ENCODE assay signal across 1 cellular context in the genomic region with DNA sequence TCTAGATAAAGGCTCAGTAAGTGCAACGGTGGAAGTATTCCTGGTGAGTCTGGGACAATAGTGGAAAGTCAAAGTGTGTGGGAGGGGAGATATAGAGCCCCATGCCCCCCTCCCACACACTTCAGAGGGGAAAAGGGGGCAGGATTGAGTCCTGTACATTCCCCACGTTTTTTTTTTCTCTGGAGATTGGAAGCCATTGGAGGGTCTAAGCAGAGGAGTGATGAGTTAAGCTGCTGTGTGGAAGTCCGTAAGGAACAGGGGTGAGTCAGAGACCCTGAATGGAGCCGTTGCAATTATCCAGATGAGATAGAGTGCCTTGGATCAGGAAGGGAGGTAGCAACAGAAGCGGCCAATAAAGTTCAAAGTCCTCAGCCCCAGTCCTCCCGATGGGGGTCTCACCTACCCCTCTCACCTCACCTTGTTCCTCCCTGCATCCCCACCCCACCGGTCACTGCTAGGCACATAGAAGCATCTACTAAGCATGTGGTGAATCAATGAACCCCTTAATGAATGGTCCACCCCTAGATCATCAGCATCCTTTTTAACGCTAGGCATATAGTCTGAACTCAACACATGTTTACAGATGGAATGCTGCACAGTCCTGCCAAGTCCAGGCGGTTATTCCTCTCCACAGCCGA.
TF ChIP-seq lines count a peak whose summit lies in the region.

No MANE protein-coding gene starts in this region.

TF ChIP-seq in HepG2, 621 proteins besides CTCF, POLR2A, EP300 and RAD21 (continued from another document):
- TF ChIP-seq, protein P1, sequence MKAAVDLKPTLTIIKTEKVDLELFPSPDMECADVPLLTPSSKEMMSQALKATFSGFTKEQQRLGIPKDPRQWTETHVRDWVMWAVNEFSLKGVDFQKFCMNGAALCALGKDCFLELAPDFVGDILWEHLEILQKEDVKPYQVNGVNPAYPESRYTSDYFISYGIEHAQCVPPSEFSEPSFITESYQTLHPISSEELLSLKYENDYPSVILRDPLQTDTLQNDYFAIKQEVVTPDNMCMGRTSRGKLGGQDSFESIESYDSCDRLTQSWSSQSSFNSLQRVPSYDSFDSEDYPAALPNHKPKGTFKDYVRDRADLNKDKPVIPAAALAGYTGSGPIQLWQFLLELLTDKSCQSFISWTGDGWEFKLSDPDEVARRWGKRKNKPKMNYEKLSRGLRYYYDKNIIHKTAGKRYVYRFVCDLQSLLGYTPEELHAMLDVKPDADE (CRISPR knock-in tag; IDR thresholded peaks at IDR 0.05) = no peak
- 0 out of 2 replicates have a peak, but pooled peaks have one; percentile 4 for TF ChIP-seq IKZF5 (CRISPR knock-in tag; IDR thresholded peaks at IDR 0.05)
- 0 out of 2 replicates have a peak, but pooled peaks have one; percentile 8 for TF ChIP-seq ZBTB26 (CRISPR knock-in tag; IDR thresholded peaks at IDR 0.05; ENCODE audit: borderline replicate concordance)
- 0 out of 2 replicates have a peak, but pooled peaks have one; percentile 6 for TF ChIP-seq CAMTA2 (CRISPR knock-in tag; IDR thresholded peaks at IDR 0.05; ENCODE audit: borderline replicate concordance)
- TF ChIP-seq ZSCAN25 (CRISPR knock-in tag; IDR thresholded peaks at IDR 0.05) = peak; percentile 83; the same call in 1 of the 2 replicates
- TF ChIP-seq ZNF224 (CRISPR knock-in tag; IDR thresholded peaks at IDR 0.05) = peak; percentile 67
- TF ChIP-seq KAT2B (IDR thresholded peaks at IDR 0.05; ENCODE audit: borderline replicate concordance, low read depth, low read length) = no peak
- 0 out of 2 replicates have a peak, but pooled peaks have one; percentile 38 for TF ChIP-seq NFATC3 (CRISPR knock-in tag; IDR thresholded peaks at IDR 0.05)
- no peak for TF ChIP-seq CREBL2 (CRISPR knock-in tag; IDR thresholded peaks at IDR 0.05; ENCODE audit: borderline replicate concordance)
- TF ChIP-seq, protein P2, sequence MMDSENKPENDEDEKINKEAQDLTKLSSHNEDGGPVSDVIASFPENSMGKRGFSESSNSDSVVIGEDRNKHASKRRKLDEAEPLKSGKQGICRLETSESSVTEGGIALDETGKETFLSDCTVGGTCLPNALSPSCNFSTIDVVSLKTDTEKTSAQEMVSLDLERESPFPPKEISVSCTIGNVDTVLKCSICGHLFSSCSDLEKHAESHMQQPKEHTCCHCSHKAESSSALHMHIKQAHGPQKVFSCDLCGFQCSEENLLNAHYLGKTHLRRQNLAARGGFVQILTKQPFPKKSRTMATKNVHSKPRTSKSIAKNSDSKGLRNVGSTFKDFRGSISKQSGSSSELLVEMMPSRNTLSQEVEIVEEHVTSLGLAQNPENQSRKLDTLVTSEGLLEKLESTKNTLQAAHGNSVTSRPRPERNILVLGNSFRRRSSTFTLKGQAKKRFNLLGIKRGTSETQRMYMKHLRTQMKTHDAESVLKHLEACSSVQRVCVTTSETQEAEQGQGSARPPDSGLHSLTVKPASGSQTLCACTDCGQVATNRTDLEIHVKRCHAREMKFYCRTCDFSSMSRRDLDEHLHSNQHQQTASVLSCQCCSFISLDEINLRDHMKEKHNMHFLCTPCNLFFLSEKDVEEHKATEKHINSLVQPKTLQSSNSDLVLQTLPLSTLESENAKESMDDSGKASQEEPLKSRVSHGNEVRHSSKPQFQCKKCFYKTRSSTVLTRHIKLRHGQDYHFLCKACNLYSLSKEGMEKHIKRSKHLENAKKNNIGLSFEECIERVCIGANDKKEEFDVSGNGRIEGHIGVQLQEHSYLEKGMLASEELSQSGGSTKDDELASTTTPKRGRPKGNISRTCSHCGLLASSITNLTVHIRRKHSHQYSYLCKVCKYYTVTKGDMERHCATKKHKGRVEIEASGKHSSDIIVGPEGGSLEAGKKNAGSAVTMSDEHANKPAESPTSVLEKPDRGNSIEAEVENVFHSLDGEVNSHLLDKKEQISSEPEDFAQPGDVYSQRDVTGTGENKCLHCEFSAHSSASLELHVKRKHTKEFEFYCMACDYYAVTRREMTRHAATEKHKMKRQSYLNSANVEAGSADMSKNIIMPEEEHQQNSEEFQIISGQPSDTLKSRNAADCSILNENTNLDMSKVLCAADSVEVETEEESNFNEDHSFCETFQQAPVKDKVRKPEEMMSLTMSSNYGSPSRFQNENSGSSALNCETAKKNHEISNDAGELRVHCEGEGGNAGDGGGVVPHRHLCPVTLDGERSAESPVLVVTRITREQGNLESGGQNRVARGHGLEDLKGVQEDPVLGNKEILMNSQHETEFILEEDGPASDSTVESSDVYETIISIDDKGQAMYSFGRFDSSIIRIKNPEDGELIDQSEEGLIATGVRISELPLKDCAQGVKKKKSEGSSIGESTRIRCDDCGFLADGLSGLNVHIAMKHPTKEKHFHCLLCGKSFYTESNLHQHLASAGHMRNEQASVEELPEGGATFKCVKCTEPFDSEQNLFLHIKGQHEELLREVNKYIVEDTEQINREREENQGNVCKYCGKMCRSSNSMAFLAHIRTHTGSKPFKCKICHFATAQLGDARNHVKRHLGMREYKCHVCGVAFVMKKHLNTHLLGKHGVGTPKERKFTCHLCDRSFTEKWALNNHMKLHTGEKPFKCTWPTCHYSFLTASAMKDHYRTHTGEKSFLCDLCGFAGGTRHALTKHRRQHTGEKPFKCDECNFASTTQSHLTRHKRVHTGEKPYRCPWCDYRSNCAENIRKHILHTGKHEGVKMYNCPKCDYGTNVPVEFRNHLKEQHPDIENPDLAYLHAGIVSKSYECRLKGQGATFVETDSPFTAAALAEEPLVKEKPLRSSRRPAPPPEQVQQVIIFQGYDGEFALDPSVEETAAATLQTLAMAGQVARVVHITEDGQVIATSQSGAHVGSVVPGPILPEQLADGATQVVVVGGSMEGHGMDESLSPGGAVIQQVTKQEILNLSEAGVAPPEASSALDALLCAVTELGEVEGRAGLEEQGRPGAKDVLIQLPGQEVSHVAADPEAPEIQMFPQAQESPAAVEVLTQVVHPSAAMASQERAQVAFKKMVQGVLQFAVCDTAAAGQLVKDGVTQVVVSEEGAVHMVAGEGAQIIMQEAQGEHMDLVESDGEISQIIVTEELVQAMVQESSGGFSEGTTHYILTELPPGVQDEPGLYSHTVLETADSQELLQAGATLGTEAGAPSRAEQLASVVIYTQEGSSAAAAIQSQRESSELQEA (CRISPR knock-in tag; IDR thresholded peaks at IDR 0.05; ENCODE audit: not compliant biosample characterization) = peak; percentile 0
- TF ChIP-seq GATAD2A (CRISPR knock-in tag; IDR thresholded peaks at IDR 0.05) = peak; percentile 54
- TF ChIP-seq ZNF431 (CRISPR knock-in tag; IDR thresholded peaks at IDR 0.05; ENCODE audit: borderline replicate concordance, low read depth) = peak; percentile 48
- TF ChIP-seq ZNF784 (CRISPR knock-in tag; IDR thresholded peaks at IDR 0.05; ENCODE audit: borderline replicate concordance) = no peak; the same call in 1 of the 2 replicates
- TF ChIP-seq ZBTB25 (CRISPR knock-in tag; IDR thresholded peaks at IDR 0.05) = no peak
